18 cellular contexts compared by ENCODE assay signal in the genomic region with DNA sequence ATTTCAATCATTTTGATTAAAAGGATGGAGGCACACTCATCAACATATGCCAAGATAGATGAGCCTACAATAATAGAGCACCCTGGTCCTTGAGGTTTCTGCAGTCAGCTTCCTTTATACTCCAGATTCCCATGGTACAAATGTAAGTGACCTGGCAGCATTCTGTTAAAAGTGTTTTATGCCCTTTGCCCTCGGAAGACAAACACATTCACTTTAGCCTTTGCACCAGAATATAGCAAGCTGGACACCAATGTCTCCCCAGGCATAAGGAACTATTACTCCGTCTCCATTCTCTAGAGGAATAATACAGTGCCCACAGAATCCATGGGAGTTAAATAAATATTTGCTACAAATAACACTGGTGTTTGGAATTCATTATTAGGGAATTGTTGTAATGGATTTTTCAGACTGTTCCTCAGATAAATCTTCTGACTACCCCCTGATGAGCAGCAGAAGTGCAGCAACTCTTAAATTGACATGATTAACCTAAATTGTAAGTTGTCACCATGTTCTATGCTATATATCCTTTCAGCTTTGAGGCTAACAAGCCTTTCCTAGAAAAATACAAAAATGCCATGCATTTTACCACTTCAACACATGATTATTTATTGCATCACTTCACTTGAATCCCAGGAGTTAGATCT.
"Had no signal": no experiment of that assay in that cellular context is flagged by ENCODE, and none has a peak within 500 bp of the region (broad histone marks: within the 10 kb centered on the region; RNA-seq: fewer than 3 reads in every experiment).

No MANE protein-coding gene starts in this region.

- H3K4me2 ChIP-seq: hepatocyte had no signal

- H2AFZ ChIP-seq: hepatocyte had no signal

- DNase-seq: dermis blood vessel endothelial cell; dorsolateral prefrontal cortex; effector CD4-positive, alpha-beta T cell; effector memory CD4-positive, alpha-beta T cell; foreskin keratinocyte; heart left ventricle; hypothalamus; immature natural killer cell; left cardiac atrium; left ventricle myocardium inferior; lower lobe of right lung; mesenchymal stem cell; mucosa of descending colon had no signal

- H3K4me3 Mint-ChIP-seq: immature natural killer cell, mesothelial cell of epicardium had no signal

- H3K27ac Mint-ChIP-seq: immature natural killer cell, mesothelial cell of epicardium had no signal

- H3K27ac ChIP-seq: coronary artery, dorsolateral prefrontal cortex, esophagus muscularis mucosa, foreskin keratinocyte, gastroesophageal sphincter, heart left ventricle, hepatocyte, left ventricle myocardium inferior, lower lobe of right lung had no signal

- H3K9me3 ChIP-seq: esophagus muscularis mucosa, gastroesophageal sphincter, heart left ventricle, left ventricle myocardium inferior, lower lobe of right lung, mucosa of descending colon had no signal

- H3K79me2 ChIP-seq: hepatocyte had no signal

- ATAC-seq: foreskin keratinocyte, gastroesophageal sphincter, heart left ventricle, left cardiac atrium, lower lobe of right lung, mucosa of descending colon had no signal

- H3K4me3 ChIP-seq: coronary artery, dorsolateral prefrontal cortex, esophagus muscularis mucosa, gastroesophageal sphincter, heart left ventricle, hepatocyte, left ventricle myocardium inferior, lower lobe of right lung, mucosa of descending colon had no signal

- H3K4me1 Mint-ChIP-seq: immature natural killer cell, mesothelial cell of epicardium had no signal

- H3K4me1 ChIP-seq: esophagus muscularis mucosa, foreskin keratinocyte, heart left ventricle, left ventricle myocardium inferior, lower lobe of right lung had no signal

- H3K36me3 ChIP-seq: esophagus muscularis mucosa, gastroesophageal sphincter, heart left ventricle, left ventricle myocardium inferior, lower lobe of right lung had no signal

- H3K27me3 ChIP-seq: esophagus muscularis mucosa, foreskin keratinocyte, gastroesophageal sphincter, hepatocyte had no signal

- H3K9me3 Mint-ChIP-seq: mesothelial cell of epicardium had no signal

- H3K36me3 Mint-ChIP-seq: immature natural killer cell, mesothelial cell of epicardium had no signal
